Comparison of ENCODE assay signal across 24 cellular contexts in genomic region chr4:3043272-3044020, GRCh38. TPM values are rescaled to one million over a fixed set of nuclear protein-coding genes. Genes with fewer than 3 reads are reported as not detected.
"Had no signal": no experiment of that assay in that cellular context is flagged by ENCODE, and none has a peak within 500 bp of the region (broad histone marks: within the 10 kb centered on the region; RNA-seq: fewer than 3 reads in every experiment).

No MANE protein-coding gene starts in this region.

- H3K4me3 Mint-ChIP-seq: endodermal cell had no signal

- H3K27me3 Mint-ChIP-seq: activated naive CD8-positive, alpha-beta T cell treated with anti-CD3 and anti-CD28 coated beads for 36 hours had no signal

- H3K27ac Mint-ChIP-seq: activated naive CD8-positive, alpha-beta T cell treated with anti-CD3 and anti-CD28 coated beads for 36 hours; endodermal cell had no signal

- DNase-seq: activated CD4-positive, alpha-beta T cell treated with anti-CD3 and anti-CD28 coated beads, Interleukin-2, amount 50 U/mL, for 48 hours; activated CD4-positive, CD25-positive, alpha-beta regulatory T cell treated with anti-CD3 and anti-CD28 coated beads, Interleukin-2, amount 50 U/mL, for 72 hours; activated CD8-positive, alpha-beta memory T cell treated with anti-CD3 and anti-CD28 coated beads, Interleukin-2, amount 50 U/mL, for 4 hours; activated gamma-delta T cell treated with Interleukin-2 at 50 U/mL for 16 hours; activated naive CD8-positive, alpha-beta T cell treated with anti-CD3 and anti-CD28 coated beads for 36 hours; activated T-cell treated with anti-CD3 and anti-CD28 coated beads, Interleukin-2, amount 50 U/mL, for 48 hours; anterior cingulate cortex; dermis blood vessel endothelial cell; endodermal cell; gastrocnemius medialis; heart right ventricle; left colon; lower lobe of right lung; nucleus accumbens; retina; stimulated activated CD4-positive, alpha-beta T cell treated with anti-CD3 and anti-CD28 coated beads, Interleukin-15, amount 100 ng/mL, for 24 hours; stimulated activated CD4-positive, alpha-beta T cell treated with anti-CD3 and anti-CD28 coated beads, Interleukin-4, amount 100 ng/mL, for 1 hour; stimulated activated naive CD4-positive, alpha-beta T cell treated with Interleukin-2 at 50 U/mL for 16 hours had no signal

- H3K27me3 ChIP-seq: breast epithelium, gastrocnemius medialis, heart right ventricle, suprapubic skin had no signal

- H3K9me3 ChIP-seq: breast epithelium, gastrocnemius medialis, heart right ventricle, lower lobe of right lung, suprapubic skin had no signal

- H3K4me3 ChIP-seq: breast epithelium, suprapubic skin had no signal

- H3K9me3 Mint-ChIP-seq: endodermal cell had no signal

- ATAC-seq: gastrocnemius medialis, heart right ventricle, left colon had no signal

- H3K27ac ChIP-seq: breast epithelium, lower lobe of right lung, suprapubic skin had no signal

- H3K36me3 ChIP-seq: breast epithelium, gastrocnemius medialis, heart right ventricle, lower lobe of right lung, suprapubic skin had no signal

RNA-seq across cellular contexts. Expression of gene HTT-AS, which starts 30.9 kb away (rescaled TPM):
- total RNA-seq: activated naive CD8-positive, alpha-beta T cell treated with anti-CD3 and anti-CD28 coated beads for 36 hours; breast epithelium; cerebellum; dermis blood vessel endothelial cell; endodermal cell; epithelial cell of proximal tubule; gastrocnemius medialis; heart right ventricle; left colon; lower lobe of right lung; suprapubic skin; T-helper 1 cell treated with Interleukin-12 subunit alpha and Interleukin-12 subunit beta and Interleukin-4 antibody, amounts not matched to agents 30 ng/mL and 1 ng/mL, for 36 hours; ureter had no signal
- polyA plus RNA-seq: heart right ventricle had no signal
